In the genomic region with DNA sequence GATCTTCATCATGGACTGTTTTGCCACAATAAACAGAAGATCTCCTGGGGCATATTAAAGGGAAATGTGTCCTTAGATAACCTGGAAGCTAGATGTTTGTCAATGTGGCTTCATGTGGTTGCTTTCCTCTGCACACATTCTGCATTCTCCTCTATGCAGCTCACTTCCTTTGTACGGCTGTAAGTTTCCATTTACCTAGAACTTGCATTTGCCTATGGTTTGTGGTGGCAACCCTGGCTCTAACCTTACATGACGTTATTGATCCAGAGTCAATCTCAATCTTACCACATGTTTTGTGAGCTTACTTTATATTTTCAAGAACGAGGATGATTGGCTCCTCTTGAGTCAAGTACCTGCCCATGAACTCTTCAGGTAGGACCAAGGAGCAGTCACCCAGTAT, we compare ENCODE assay signal across 11 cellular contexts.
DNase-seq lines count a peak whose midpoint lies in the region; ATAC-seq and TF ChIP-seq lines count a peak whose summit lies in the region.
"Had no signal": no experiment of that assay in that cellular context is flagged by ENCODE, and none has a peak within 500 bp of the region (broad histone marks: within the 10 kb centered on the region; RNA-seq: fewer than 3 reads in every experiment).

No MANE protein-coding gene starts in this region.

- no peaks in the 10 kb centered on the region for H3K36me3 Mint-ChIP-seq in GM23338 (ENCODE audit: low read depth)

- H2AFZ ChIP-seq in GM23338, result no peak overlapping the region

- peaks cover 11% of the 10 kb centered on the region for H3K4me1 ChIP-seq in GM23338 (ENCODE audit: insufficient read depth)
- H3K4me1 ChIP-seq: left lung had no signal

- no peak overlapping the region for H3K27ac Mint-ChIP-seq in GM23338

- no peaks in the 10 kb centered on the region for H3F3A ChIP-seq in GM23338 (replicated peaks; ENCODE audit: low read depth)

- H3K9me3 Mint-ChIP-seq in GM23338, result no peaks in the 10 kb centered on the region; the same call in 2 of the 3 replicates

- H3K36me3 ChIP-seq in GM23338 (ENCODE audit: insufficient read depth), result no peaks in the 10 kb centered on the region
- H3K36me3 ChIP-seq: left lung had no signal

- no peaks in the 10 kb centered on the region for H3K9me2 ChIP-seq in GM23338 (ENCODE audit: insufficient read depth)

- no peak overlapping the region for H3K4me2 ChIP-seq in GM23338

- peaks cover 14% of the 10 kb centered on the region for H3K4me1 Mint-ChIP-seq in GM23338

- peaks cover 3% of the 10 kb centered on the region for H3K27me3 Mint-ChIP-seq in GM23338 (ENCODE audit: insufficient read depth, low read depth, poor library complexity)

- H4K20me1 ChIP-seq in GM23338 (replicated peaks; ENCODE audit: insufficient read depth), result no peaks in the 10 kb centered on the region

- no peak for TF ChIP-seq CTCF in GM23338 (conservative IDR thresholded peaks at IDR 0.05; ENCODE audit: low read depth in 2 of 2)

- peak; percentile 17 for DNase-seq in AG20443 (ENCODE audit: low spot score)
- peak; percentile 19 for DNase-seq in GM19238 (ENCODE audit: insufficient read length, low spot score)
- DNase-seq in SW480 (ENCODE audit: low spot score), result peak; percentile 82
- no peak for DNase-seq in GM23338 (ENCODE audit: low spot score)
- no peak for DNase-seq in NCI-H2227 (lab: John Stamatoyannopoulos, UW; ENCODE audit: unreplicated experiment)
- no peak for DNase-seq in DMS53 (lab: John Stamatoyannopoulos, UW)
- DNase-seq: left lung, NCI-H1092 had no signal

- H3K4me3 Mint-ChIP-seq in GM23338, result no peak overlapping the region

- H3K79me2 ChIP-seq in GM23338 (replicated peaks; ENCODE audit: insufficient read depth), result no peaks in the 10 kb centered on the region

- H3K4me3 ChIP-seq in GM23338, result no peak overlapping the region
- H3K4me3 ChIP-seq: left lung, SK-N-MC had no signal

- ATAC-seq in HG02943 (IDR thresholded peaks at IDR 0.05; ENCODE audit: low read depth, unreplicated experiment), result peak; percentile 60
- ATAC-seq in GM19023 (IDR thresholded peaks at IDR 0.05; ENCODE audit: unreplicated experiment), result no peak
- ATAC-seq in GM23338, result no peak
- ATAC-seq: left lung had no signal

- H3K27ac ChIP-seq in GM23338 (ENCODE audit: low read depth), result no peak overlapping the region
- H3K27ac ChIP-seq: left lung, SK-N-MC had no signal

- no peaks in the 10 kb centered on the region for H3K27me3 ChIP-seq in GM23338 (ENCODE audit: insufficient read depth)
- H3K27me3 ChIP-seq: left lung had no signal

TF ChIP-seq in GM23338, 12 proteins besides CTCF, POLR2A, EP300 and RAD21 (continues in another document):
- TF ChIP-seq CREB1 (CRISPR knock-in tag; IDR thresholded peaks at IDR 0.05; ENCODE audit: low read depth), result no peak
- TF ChIP-seq EZH2phosphoT487 (IDR thresholded peaks at IDR 0.05; ENCODE audit: unreplicated experiment), result no peak
- TF ChIP-seq STAT1 (IDR thresholded peaks at IDR 0.05; ENCODE audit: unreplicated experiment), result no peak
- TF ChIP-seq, protein P1, sequence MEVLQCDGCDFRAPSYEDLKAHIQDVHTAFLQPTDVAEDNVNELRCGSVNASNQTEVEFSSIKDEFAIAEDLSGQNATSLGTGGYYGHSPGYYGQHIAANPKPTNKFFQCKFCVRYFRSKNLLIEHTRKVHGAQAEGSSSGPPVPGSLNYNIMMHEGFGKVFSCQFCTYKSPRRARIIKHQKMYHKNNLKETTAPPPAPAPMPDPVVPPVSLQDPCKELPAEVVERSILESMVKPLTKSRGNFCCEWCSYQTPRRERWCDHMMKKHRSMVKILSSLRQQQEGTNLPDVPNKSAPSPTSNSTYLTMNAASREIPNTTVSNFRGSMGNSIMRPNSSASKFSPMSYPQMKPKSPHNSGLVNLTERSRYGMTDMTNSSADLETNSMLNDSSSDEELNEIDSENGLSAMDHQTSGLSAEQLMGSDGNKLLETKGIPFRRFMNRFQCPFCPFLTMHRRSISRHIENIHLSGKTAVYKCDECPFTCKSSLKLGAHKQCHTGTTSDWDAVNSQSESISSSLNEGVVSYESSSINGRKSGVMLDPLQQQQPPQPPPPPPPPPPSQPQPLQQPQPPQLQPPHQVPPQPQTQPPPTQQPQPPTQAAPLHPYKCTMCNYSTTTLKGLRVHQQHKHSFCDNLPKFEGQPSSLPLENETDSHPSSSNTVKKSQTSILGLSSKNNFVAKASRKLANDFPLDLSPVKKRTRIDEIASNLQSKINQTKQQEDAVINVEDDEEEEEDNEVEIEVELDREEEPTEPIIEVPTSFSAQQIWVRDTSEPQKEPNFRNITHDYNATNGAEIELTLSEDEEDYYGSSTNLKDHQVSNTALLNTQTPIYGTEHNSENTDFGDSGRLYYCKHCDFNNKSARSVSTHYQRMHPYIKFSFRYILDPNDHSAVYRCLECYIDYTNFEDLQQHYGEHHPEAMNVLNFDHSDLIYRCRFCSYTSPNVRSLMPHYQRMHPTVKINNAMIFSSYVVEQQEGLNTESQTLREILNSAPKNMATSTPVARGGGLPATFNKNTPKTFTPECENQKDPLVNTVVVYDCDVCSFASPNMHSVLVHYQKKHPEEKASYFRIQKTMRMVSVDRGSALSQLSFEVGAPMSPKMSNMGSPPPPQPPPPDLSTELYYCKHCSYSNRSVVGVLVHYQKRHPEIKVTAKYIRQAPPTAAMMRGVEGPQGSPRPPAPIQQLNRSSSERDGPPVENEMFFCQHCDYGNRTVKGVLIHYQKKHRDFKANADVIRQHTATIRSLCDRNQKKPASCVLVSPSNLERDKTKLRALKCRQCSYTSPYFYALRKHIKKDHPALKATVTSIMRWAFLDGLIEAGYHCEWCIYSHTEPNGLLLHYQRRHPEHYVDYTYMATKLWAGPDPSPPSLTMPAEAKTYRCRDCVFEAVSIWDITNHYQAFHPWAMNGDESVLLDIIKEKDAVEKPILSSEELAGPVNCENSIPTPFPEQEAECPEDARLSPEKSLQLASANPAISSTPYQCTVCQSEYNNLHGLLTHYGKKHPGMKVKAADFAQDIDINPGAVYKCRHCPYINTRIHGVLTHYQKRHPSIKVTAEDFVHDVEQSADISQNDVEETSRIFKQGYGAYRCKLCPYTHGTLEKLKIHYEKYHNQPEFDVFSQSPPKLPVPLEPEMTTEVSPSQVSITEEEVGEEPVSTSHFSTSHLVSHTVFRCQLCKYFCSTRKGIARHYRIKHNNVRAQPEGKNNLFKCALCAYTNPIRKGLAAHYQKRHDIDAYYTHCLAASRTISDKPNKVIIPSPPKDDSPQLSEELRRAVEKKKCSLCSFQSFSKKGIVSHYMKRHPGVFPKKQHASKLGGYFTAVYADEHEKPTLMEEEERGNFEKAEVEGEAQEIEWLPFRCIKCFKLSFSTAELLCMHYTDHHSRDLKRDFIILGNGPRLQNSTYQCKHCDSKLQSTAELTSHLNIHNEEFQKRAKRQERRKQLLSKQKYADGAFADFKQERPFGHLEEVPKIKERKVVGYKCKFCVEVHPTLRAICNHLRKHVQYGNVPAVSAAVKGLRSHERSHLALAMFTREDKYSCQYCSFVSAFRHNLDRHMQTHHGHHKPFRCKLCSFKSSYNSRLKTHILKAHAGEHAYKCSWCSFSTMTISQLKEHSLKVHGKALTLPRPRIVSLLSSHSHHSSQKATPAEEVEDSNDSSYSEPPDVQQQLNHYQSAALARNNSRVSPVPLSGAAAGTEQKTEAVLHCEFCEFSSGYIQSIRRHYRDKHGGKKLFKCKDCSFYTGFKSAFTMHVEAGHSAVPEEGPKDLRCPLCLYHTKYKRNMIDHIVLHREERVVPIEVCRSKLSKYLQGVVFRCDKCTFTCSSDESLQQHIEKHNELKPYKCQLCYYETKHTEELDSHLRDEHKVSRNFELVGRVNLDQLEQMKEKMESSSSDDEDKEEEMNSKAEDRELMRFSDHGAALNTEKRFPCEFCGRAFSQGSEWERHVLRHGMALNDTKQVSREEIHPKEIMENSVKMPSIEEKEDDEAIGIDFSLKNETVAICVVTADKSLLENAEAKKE (CRISPR knock-in tag; IDR thresholded peaks at IDR 0.05), result no peak
- TF ChIP-seq, protein P2, sequence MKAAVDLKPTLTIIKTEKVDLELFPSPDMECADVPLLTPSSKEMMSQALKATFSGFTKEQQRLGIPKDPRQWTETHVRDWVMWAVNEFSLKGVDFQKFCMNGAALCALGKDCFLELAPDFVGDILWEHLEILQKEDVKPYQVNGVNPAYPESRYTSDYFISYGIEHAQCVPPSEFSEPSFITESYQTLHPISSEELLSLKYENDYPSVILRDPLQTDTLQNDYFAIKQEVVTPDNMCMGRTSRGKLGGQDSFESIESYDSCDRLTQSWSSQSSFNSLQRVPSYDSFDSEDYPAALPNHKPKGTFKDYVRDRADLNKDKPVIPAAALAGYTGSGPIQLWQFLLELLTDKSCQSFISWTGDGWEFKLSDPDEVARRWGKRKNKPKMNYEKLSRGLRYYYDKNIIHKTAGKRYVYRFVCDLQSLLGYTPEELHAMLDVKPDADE (IDR thresholded peaks at IDR 0.05), result no peak
- no peak for TF ChIP-seq ZNF331 (CRISPR knock-in tag; IDR thresholded peaks at IDR 0.05; ENCODE audit: low read depth)
- TF ChIP-seq EZH2 (IDR thresholded peaks at IDR 0.05; ENCODE audit: low read depth, unreplicated experiment), result no peak
- TF ChIP-seq ZNF114 (CRISPR knock-in tag; IDR thresholded peaks at IDR 0.05), result no peak
- no peak for TF ChIP-seq NANOG (IDR thresholded peaks at IDR 0.05; ENCODE audit: borderline replicate concordance)
- TF ChIP-seq POLR2AphosphoS5 (IDR thresholded peaks at IDR 0.05; ENCODE audit: low read depth), result no peak
- no peak for TF ChIP-seq JUNB (IDR thresholded peaks at IDR 0.05; ENCODE audit: unreplicated experiment)

Comparison
In these comparisons a context has a peak if more than half of its experiments do, and no peak if none do; other contexts are left out.
1. DNase-seq: peak in AG20443 (single experiment), GM19238 (single experiment) and SW480 (single experiment); none in GM23338 (single experiment), NCI-H2227 (single experiment) and DMS53 (single experiment).